In the genomic region with DNA sequence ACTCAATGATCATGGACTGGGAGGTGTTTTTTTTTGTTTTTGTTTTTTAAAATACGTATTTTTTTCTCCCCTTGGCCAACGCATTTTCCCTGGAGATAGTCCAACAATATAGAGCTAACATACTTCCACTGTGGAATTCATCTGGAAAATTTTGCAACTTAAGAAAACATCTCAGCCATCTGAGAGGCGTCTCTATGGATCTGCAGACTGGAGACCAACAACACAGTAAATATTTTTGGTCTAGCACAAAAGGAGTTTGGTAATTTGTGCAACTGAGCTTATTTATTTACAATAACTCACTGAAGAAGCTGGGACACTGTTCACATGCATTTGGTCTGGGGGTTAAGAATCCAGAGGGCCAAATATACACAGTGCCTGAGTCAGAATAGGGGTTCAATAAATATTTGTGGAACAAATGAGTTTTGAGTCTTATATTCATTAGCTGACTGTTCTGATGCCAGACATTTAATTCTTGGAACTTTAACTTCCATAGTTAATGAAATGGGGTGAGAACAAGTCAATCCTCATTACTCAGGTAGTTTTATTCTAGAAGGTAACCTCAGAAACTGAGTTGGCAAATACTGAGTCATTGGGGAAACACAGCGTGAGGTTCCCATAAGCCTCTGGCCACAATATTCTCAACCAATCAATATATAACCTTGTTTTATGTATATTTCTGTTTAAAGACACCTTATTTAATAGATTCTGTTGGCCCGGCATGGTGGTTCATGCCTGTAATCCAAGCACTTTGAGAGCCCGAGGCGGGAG, we compare ENCODE assay signal across 20 cellular contexts. TPM values are rescaled to one million over a fixed set of nuclear protein-coding genes. Genes with fewer than 3 reads are reported as not detected.
DNase-seq lines count a peak whose midpoint lies in the region; ATAC-seq and TF ChIP-seq lines count a peak whose summit lies in the region.
"Had no signal": no experiment of that assay in that cellular context is flagged by ENCODE, and none has a peak within 500 bp of the region (broad histone marks: within the 10 kb centered on the region; RNA-seq: fewer than 3 reads in every experiment).

No MANE protein-coding gene starts in this region.

- POLR2A ChIA-PET in PC-9 (lab: Charles Lee; ENCODE audit: unreplicated experiment) = interaction anchor here (0.6 kb wide), 1 partner anchor 334 kb away, joined by 12 read pairs; no protein-coding TSS in a partner anchor

- H3K4me2 ChIP-seq in PC-9 = peak overlapping the region; percentile 54
- H3K4me2 ChIP-seq in neural progenitor cell = no peak overlapping the region

- DNase-seq in AG09309 (ENCODE audit: low read depth) = peak; percentile 46
- peak in 1 of 2 experiments; percentile 83 for DNase-seq in PC-9
- peak; percentile 34 for DNase-seq in epithelial cell of prostate (ENCODE audit: low read depth, low spot score)
- DNase-seq in right atrium auricular region (ENCODE audit: low spot score) = no peak
- no peak for DNase-seq in neural progenitor cell (ENCODE audit: low spot score)
- DNase-seq in DMS 273 treated with DMSO at 0.1 percent for 48 hours (lab: John Stamatoyannopoulos, UW) = no peak
- DNase-seq: activated CD4-positive, alpha-beta T cell treated with anti-CD3 and anti-CD28 coated beads for 36 hours; activated effector memory CD4-positive, alpha-beta T cell treated with Interleukin-2 at 50 U/mL for 16 hours; amygdala; CD8-positive, alpha-beta memory T cell; colonic mucosa; NCI-H1092; stimulated activated CD4-positive, alpha-beta T cell treated with anti-CD3 and anti-CD28 coated beads, Interleukin-2, amount 100 ng/mL, for 48 hours; uterus had no signal

- no peaks in the 10 kb centered on the region for H3K36me3 Mint-ChIP-seq in neural progenitor cell
- H3K36me3 Mint-ChIP-seq: CD8-positive, alpha-beta memory T cell had no signal

- H3K27ac ChIP-seq in PC-9 = peak overlapping the region; percentile 92
- peak overlapping the region; percentile 78 for H3K27ac ChIP-seq in epithelial cell of prostate
- peak overlapping the region; percentile 81 for H3K27ac ChIP-seq in muscle layer of colon (ENCODE audit: low read depth, low read length)
- H3K27ac ChIP-seq in right atrium auricular region = no peak overlapping the region
- no peak overlapping the region for H3K27ac ChIP-seq in neural progenitor cell
- H3K27ac ChIP-seq: colonic mucosa, hepatocyte, HL-60 had no signal

- H3K9me3 ChIP-seq in PC-9 (ENCODE audit: insufficient read depth, low read depth) (no peaks in the 10 kb centered on the region), muscle layer of colon (ENCODE audit: low read length) (no peaks in the 10 kb centered on the region), right atrium auricular region (no peaks in the 10 kb centered on the region), neural progenitor cell (ENCODE audit: low read depth) (no peaks in the 10 kb centered on the region)
- H3K9me3 ChIP-seq: colonic mucosa, uterus had no signal

- H3K27me3 Mint-ChIP-seq in neural progenitor cell (ENCODE audit: insufficient read depth, low read depth) = peaks cover 6% of the 10 kb centered on the region

- H3K4me1 ChIP-seq in PC-9 (replicated peaks; ENCODE audit: insufficient read depth) (peaks cover 49% of the 10 kb centered on the region), muscle layer of colon (ENCODE audit: insufficient read depth, low read length) (peaks cover 56% of the 10 kb centered on the region), right atrium auricular region (no peaks in the 10 kb centered on the region), neural progenitor cell (peaks cover 19% of the 10 kb centered on the region)
- H3K4me1 ChIP-seq: colonic mucosa, uterus had no signal

- no peaks in the 10 kb centered on the region for H3K79me2 ChIP-seq in PC-9 (ENCODE audit: low read depth)
- no peaks in the 10 kb centered on the region for H3K79me2 ChIP-seq in neural progenitor cell (ENCODE audit: low read depth)
- H3K79me2 ChIP-seq: hepatocyte had no signal

- H3K4me1 Mint-ChIP-seq in neural progenitor cell = peaks cover 23% of the 10 kb centered on the region
- H3K4me1 Mint-ChIP-seq: activated CD4-positive, alpha-beta T cell treated with anti-CD3 and anti-CD28 coated beads for 36 hours; CD8-positive, alpha-beta memory T cell had no signal

- H4K20me1 ChIP-seq in PC-9 (ENCODE audit: insufficient read depth) (no peaks in the 10 kb centered on the region), neural progenitor cell (ENCODE audit: low read depth) (no peaks in the 10 kb centered on the region)

- CTCF ChIA-PET in PC-9 (lab: Charles Lee) = no interaction called here

- H3K9ac ChIP-seq in muscle layer of colon (ENCODE audit: low read length) (no peak overlapping the region), neural progenitor cell (no peak overlapping the region)

- no TSS peak for BruUV-seq in PC-9 (replicated peaks; lab: Mats Ljungman, UMichigan)

- no peak for TF ChIP-seq CTCF in AG09309 (IDR thresholded peaks at IDR 0.05; ENCODE audit: control insufficient read depth, insufficient read depth, low read depth, low read length, missing control alignments)
- TF ChIP-seq CTCF in PC-9 (conservative IDR thresholded peaks at IDR 0.05) = no peak
- TF ChIP-seq CTCF in right atrium auricular region (IDR thresholded peaks at IDR 0.05) = no peak
- TF ChIP-seq CTCF in neural progenitor cell (IDR thresholded peaks at IDR 0.05) = no peak

- intact Hi-C loops in PC-9 (cut with micrococcal nuclease; ENCODE audit: unreplicated experiment) = no loop called here

- H2AFZ ChIP-seq in PC-9 (no peak overlapping the region), neural progenitor cell (replicated peaks) (no peak overlapping the region)
- H2AFZ ChIP-seq: hepatocyte had no signal

- ATAC-seq in GM21447 (IDR thresholded peaks at IDR 0.05; ENCODE audit: unreplicated experiment) = no peak
- ATAC-seq: activated CD4-positive, alpha-beta T cell treated with anti-CD3 and anti-CD28 coated beads for 36 hours; sciatic nerve had no signal

- H3K4me3 Mint-ChIP-seq in neural progenitor cell = no peak overlapping the region
- H3K4me3 Mint-ChIP-seq: activated CD4-positive, alpha-beta T cell treated with anti-CD3 and anti-CD28 coated beads for 36 hours; CD8-positive, alpha-beta memory T cell had no signal

- H3K36me3 ChIP-seq in PC-9 (ENCODE audit: low read depth) (no peaks in the 10 kb centered on the region), muscle layer of colon (ENCODE audit: insufficient read depth, low read length) (no peaks in the 10 kb centered on the region), right atrium auricular region (no peaks in the 10 kb centered on the region), neural progenitor cell (no peaks in the 10 kb centered on the region)
- H3K36me3 ChIP-seq: colonic mucosa, uterus had no signal

- H3K9me3 Mint-ChIP-seq in neural progenitor cell = no peaks in the 10 kb centered on the region

- peaks cover 26% of the 10 kb centered on the region; the same call in 1 of the 2 replicates for H3F3A ChIP-seq in PC-9 (ENCODE audit: insufficient read depth, low read depth)
- H3F3A ChIP-seq in neural progenitor cell (ENCODE audit: low read depth) = peaks cover 9% of the 10 kb centered on the region

- H3K27me3 ChIP-seq in PC-9 (ENCODE audit: insufficient read depth, low read depth) = no peaks in the 10 kb centered on the region
- no peaks in the 10 kb centered on the region for H3K27me3 ChIP-seq in muscle layer of colon (ENCODE audit: control insufficient read depth in 1 of 2, insufficient read depth in 2 of 2, low read length in 2 of 2)
- no peaks in the 10 kb centered on the region for H3K27me3 ChIP-seq in right atrium auricular region
- H3K27me3 ChIP-seq in neural progenitor cell = no peaks in the 10 kb centered on the region
- H3K27me3 ChIP-seq: colonic mucosa, uterus had no signal

- no peak overlapping the region for H3K27ac Mint-ChIP-seq in neural progenitor cell
- H3K27ac Mint-ChIP-seq: activated CD4-positive, alpha-beta T cell treated with anti-CD3 and anti-CD28 coated beads for 36 hours; CD8-positive, alpha-beta memory T cell had no signal

- H3K9me2 ChIP-seq in PC-9 (ENCODE audit: insufficient read depth) = no peaks in the 10 kb centered on the region

- H3K4me3 ChIP-seq in AG09309 (ENCODE audit: control insufficient read depth, low read depth, low read length) = no peak overlapping the region
- no peak overlapping the region for H3K4me3 ChIP-seq in PC-9
- no peak overlapping the region for H3K4me3 ChIP-seq in muscle layer of colon (ENCODE audit: low read depth in 1 of 2, low read length in 2 of 2)
- no peak overlapping the region for H3K4me3 ChIP-seq in right atrium auricular region
- H3K4me3 ChIP-seq in neural progenitor cell = no peak overlapping the region
- H3K4me3 ChIP-seq: colonic mucosa, hepatocyte, uterus had no signal

RNA-seq across cellular contexts. Expression of a gene that starts 36.1 kb away (rescaled TPM):
- 3.1 and 5.8 TPM in 2 replicates for total RNA-seq in PC-9 (2021)
- total RNA-seq in right atrium auricular region = under 1 TPM; 0.44 to 0.94 TPM
- total RNA-seq in neural progenitor cell (ENCODE audit: low replicate concordance) = 2.9 and 6.4 TPM in 2 replicates
- total RNA-seq: CD8-positive, alpha-beta memory T cell; endothelial cell of umbilical vein had no signal

Comparison
In these comparisons a context has a peak if more than half of its experiments do, and no peak if none do; other contexts are left out.
1. DNase-seq: peak in AG09309 (single experiment) and epithelial cell of prostate (single experiment); none in right atrium auricular region (single experiment), neural progenitor cell (single experiment) and DMS 273 treated with DMSO at 0.1 percent for 48 hours (single experiment).
2. H3K27ac ChIP-seq: peak in PC-9 (single experiment), epithelial cell of prostate (single experiment) and muscle layer of colon (single experiment); none in right atrium auricular region (0 of 2) and neural progenitor cell (single experiment).